Comparison of ENCODE assay signal across 1 cellular context in the genomic region with DNA sequence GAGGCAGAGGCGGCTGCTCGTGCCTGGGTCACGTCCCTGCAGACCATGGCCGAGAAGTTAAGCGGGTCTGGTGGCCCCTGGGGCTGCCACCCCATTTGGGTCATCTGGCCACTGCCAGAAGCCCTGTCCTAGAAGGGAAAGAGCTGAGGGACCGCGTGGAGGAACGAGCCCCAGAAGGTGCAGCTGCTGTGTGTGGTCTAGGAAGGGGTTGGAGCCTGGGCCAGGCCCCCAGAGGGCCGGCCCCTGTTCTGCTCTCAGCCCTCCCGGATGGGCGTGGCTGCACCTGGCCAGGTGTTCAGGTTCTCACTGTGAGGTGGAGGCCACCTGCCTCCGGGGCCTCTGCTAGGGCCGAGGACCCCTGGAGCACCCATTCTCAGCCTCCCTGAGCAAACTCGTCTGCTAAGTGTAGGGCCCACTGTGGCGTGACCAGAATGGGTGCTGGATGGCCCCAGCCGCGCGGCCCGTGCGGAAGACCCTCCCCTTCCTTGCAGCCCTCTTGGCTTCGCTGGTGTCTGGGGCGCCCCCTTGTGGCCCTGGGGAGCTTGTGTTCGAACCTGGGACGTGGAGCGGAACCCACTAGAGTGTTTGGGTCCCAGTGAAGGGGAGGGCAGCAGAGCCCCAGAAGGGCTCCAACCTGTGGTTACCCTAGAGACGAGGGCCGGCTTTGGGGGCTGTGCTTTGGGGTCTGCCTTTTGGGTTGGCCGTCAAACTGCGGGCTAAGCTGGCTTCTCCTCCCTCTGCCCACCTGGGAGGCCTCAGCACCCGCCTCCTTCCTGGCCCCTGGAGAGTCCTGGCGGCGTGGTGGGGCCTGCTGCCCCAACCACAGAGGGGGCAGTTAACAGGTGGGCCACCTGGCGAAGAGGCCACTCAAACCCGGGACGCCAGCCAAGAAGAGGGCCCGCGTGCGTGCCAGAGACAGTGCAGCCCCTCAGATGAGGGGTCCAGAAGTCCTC.
TF ChIP-seq lines count a peak whose summit lies in the region.

No MANE protein-coding gene starts in this region.

TF ChIP-seq in HEK293, 187 proteins besides CTCF, POLR2A, EP300 and RAD21 (continued from another document and continues in another):
- TF ChIP-seq, protein P1, sequence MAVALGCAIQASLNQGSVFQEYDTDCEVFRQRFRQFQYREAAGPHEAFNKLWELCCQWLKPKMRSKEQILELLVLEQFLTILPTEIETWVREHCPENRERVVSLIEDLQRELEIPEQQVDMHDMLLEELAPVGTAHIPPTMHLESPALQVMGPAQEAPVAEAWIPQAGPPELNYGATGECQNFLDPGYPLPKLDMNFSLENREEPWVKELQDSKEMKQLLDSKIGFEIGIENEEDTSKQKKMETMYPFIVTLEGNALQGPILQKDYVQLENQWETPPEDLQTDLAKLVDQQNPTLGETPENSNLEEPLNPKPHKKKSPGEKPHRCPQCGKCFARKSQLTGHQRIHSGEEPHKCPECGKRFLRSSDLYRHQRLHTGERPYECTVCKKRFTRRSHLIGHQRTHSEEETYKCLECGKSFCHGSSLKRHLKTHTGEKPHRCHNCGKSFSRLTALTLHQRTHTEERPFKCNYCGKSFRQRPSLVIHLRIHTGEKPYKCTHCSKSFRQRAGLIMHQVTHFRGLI (tag by site-specific recombination; IDR thresholded peaks at IDR 0.05) = no peak
- TF ChIP-seq ZNF426 (tag by site-specific recombination; IDR thresholded peaks at IDR 0.05) (no peak), ZBTB48 (tag by site-specific recombination; IDR thresholded peaks at IDR 0.05) (no peak; the same call in 1 of the 2 replicates), MZF1 (tag by site-specific recombination; IDR thresholded peaks at IDR 0.05; ENCODE audit: borderline replicate concordance) (no peak), KLF16 (tag by site-specific recombination; IDR thresholded peaks at IDR 0.05) (no peak; the same call in 1 of the 2 replicates), ZNF510 (tag by site-specific recombination; IDR thresholded peaks at IDR 0.05; ENCODE audit: insufficient replicate concordance) (no peak), ZNF623 (tag by site-specific recombination; IDR thresholded peaks at IDR 0.05) (no peak), ZNF366 (tag by site-specific recombination; conservative IDR thresholded peaks at IDR 0.05) (no peak), ZNF514 (tag by site-specific recombination; IDR thresholded peaks at IDR 0.05) (no peak), ZNF214 (tag by site-specific recombination; IDR thresholded peaks at IDR 0.05; ENCODE audit: borderline replicate concordance) (no peak), ZNF16 (tag by site-specific recombination; IDR thresholded peaks at IDR 0.05; ENCODE audit: low read depth) (no peak), ZNF121 (tag by site-specific recombination; IDR thresholded peaks at IDR 0.05) (no peak; the same call in 1 of the 2 replicates), ZBTB20 (tag by site-specific recombination; IDR thresholded peaks at IDR 0.05) (peak; percentile 37; the same call in 1 of the 2 replicates), GLIS2 (tag by site-specific recombination; IDR thresholded peaks at IDR 0.05) (no peak; the same call in 1 of the 2 replicates), ZSCAN16 (tag by site-specific recombination; IDR thresholded peaks at IDR 0.05) (no peak), KLF10 (tag by site-specific recombination; IDR thresholded peaks at IDR 0.05) (peak; percentile 76), ZFP41 (tag by site-specific recombination; IDR thresholded peaks at IDR 0.05; ENCODE audit: borderline replicate concordance) (no peak), ZNF221 (tag by site-specific recombination; IDR thresholded peaks at IDR 0.05; ENCODE audit: borderline replicate concordance) (no peak), ZNF174 (tag by site-specific recombination; IDR thresholded peaks at IDR 0.05) (no peak), ZNF837 (tag by site-specific recombination; IDR thresholded peaks at IDR 0.05) (no peak), IKZF3 (tag by site-specific recombination; IDR thresholded peaks at IDR 0.05) (no peak), ZNF654 (tag by site-specific recombination; IDR thresholded peaks at IDR 0.05; ENCODE audit: low read depth) (peak; percentile 38), ZNF133 (tag by site-specific recombination; IDR thresholded peaks at IDR 0.05) (no peak), ZNF830 (tag by site-specific recombination; IDR thresholded peaks at IDR 0.05; ENCODE audit: low read depth) (no peak), ZNF211 (tag by site-specific recombination; IDR thresholded peaks at IDR 0.05; ENCODE audit: low read depth) (no peak), ZNF140 (tag by site-specific recombination; IDR thresholded peaks at IDR 0.05) (no peak), ZNF19 (tag by site-specific recombination; IDR thresholded peaks at IDR 0.05; ENCODE audit: low read depth) (no peak), GLI2 (tag by site-specific recombination; IDR thresholded peaks at IDR 0.05; ENCODE audit: borderline replicate concordance, low read depth) (no peak), ZNF707 (tag by site-specific recombination; IDR thresholded peaks at IDR 0.05) (no peak), ZNF501 (tag by site-specific recombination; IDR thresholded peaks at IDR 0.05) (no peak), ZNF114 (tag by site-specific recombination; IDR thresholded peaks at IDR 0.05) (no peak), OVOL3 (tag by site-specific recombination; IDR thresholded peaks at IDR 0.05) (peak; percentile 40; the same call in 1 of the 2 replicates), HOXA7 (CRISPR knock-in tag; IDR thresholded peaks at IDR 0.05; ENCODE audit: borderline replicate concordance) (no peak), ZIC2 (tag by site-specific recombination; IDR thresholded peaks at IDR 0.05) (no peak; the same call in 1 of the 2 replicates), ZNF785 (tag by site-specific recombination; IDR thresholded peaks at IDR 0.05) (no peak), ZSCAN30 (tag by site-specific recombination; IDR thresholded peaks at IDR 0.05) (0 out of 2 replicates have a peak, but pooled peaks have one; percentile 55), ZNF792 (tag by site-specific recombination; IDR thresholded peaks at IDR 0.05) (no peak), ZNF394 (tag by site-specific recombination; IDR thresholded peaks at IDR 0.05; ENCODE audit: borderline replicate concordance) (no peak), ZNF585B (tag by site-specific recombination; IDR thresholded peaks at IDR 0.05) (no peak), ZNF223 (tag by site-specific recombination; IDR thresholded peaks at IDR 0.05) (no peak)
- TF ChIP-seq, protein P2, sequence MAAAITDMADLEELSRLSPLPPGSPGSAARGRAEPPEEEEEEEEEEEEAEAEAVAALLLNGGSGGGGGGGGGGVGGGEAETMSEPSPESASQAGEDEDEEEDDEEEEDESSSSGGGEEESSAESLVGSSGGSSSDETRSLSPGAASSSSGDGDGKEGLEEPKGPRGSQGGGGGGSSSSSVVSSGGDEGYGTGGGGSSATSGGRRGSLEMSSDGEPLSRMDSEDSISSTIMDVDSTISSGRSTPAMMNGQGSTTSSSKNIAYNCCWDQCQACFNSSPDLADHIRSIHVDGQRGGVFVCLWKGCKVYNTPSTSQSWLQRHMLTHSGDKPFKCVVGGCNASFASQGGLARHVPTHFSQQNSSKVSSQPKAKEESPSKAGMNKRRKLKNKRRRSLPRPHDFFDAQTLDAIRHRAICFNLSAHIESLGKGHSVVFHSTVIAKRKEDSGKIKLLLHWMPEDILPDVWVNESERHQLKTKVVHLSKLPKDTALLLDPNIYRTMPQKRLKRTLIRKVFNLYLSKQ (tag by site-specific recombination; IDR thresholded peaks at IDR 0.05; ENCODE audit: borderline replicate concordance) = no peak
- TF ChIP-seq, protein P3, sequence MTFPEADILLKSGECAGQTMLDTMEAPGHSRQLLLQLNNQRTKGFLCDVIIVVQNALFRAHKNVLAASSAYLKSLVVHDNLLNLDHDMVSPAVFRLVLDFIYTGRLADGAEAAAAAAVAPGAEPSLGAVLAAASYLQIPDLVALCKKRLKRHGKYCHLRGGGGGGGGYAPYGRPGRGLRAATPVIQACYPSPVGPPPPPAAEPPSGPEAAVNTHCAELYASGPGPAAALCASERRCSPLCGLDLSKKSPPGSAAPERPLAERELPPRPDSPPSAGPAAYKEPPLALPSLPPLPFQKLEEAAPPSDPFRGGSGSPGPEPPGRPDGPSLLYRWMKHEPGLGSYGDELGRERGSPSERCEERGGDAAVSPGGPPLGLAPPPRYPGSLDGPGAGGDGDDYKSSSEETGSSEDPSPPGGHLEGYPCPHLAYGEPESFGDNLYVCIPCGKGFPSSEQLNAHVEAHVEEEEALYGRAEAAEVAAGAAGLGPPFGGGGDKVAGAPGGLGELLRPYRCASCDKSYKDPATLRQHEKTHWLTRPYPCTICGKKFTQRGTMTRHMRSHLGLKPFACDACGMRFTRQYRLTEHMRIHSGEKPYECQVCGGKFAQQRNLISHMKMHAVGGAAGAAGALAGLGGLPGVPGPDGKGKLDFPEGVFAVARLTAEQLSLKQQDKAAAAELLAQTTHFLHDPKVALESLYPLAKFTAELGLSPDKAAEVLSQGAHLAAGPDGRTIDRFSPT (tag by site-specific recombination; IDR thresholded peaks at IDR 0.05) = no peak
- TF ChIP-seq, protein P4, sequence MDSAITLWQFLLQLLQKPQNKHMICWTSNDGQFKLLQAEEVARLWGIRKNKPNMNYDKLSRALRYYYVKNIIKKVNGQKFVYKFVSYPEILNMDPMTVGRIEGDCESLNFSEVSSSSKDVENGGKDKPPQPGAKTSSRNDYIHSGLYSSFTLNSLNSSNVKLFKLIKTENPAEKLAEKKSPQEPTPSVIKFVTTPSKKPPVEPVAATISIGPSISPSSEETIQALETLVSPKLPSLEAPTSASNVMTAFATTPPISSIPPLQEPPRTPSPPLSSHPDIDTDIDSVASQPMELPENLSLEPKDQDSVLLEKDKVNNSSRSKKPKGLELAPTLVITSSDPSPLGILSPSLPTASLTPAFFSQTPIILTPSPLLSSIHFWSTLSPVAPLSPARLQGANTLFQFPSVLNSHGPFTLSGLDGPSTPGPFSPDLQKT (IDR thresholded peaks at IDR 0.05; ENCODE audit: borderline replicate concordance, low read depth, low read length) = no peak
- TF ChIP-seq, protein P5, sequence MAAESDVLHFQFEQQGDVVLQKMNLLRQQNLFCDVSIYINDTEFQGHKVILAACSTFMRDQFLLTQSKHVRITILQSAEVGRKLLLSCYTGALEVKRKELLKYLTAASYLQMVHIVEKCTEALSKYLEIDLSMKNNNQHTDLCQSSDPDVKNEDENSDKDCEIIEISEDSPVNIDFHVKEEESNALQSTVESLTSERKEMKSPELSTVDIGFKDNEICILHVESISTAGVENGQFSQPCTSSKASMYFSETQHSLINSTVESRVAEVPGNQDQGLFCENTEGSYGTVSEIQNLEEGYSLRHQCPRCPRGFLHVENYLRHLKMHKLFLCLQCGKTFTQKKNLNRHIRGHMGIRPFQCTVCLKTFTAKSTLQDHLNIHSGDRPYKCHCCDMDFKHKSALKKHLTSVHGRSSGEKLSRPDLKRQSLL (tag by site-specific recombination; IDR thresholded peaks at IDR 0.05) = no peak
- TF ChIP-seq, protein P6, sequence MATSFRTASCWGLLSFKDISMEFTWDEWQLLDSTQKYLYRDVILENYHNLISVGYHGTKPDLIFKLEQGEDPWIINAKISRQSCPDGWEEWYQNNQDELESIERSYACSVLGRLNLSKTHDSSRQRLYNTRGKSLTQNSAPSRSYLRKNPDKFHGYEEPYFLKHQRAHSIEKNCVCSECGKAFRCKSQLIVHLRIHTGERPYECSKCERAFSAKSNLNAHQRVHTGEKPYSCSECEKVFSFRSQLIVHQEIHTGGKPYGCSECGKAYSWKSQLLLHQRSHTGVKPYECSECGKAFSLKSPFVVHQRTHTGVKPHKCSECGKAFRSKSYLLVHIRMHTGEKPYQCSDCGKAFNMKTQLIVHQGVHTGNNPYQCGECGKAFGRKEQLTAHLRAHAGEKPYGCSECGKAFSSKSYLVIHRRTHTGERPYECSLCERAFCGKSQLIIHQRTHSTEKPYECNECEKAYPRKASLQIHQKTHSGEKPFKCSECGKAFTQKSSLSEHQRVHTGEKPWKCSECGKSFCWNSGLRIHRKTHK (tag by site-specific recombination; IDR thresholded peaks at IDR 0.05) = no peak
- TF ChIP-seq, protein P7, sequence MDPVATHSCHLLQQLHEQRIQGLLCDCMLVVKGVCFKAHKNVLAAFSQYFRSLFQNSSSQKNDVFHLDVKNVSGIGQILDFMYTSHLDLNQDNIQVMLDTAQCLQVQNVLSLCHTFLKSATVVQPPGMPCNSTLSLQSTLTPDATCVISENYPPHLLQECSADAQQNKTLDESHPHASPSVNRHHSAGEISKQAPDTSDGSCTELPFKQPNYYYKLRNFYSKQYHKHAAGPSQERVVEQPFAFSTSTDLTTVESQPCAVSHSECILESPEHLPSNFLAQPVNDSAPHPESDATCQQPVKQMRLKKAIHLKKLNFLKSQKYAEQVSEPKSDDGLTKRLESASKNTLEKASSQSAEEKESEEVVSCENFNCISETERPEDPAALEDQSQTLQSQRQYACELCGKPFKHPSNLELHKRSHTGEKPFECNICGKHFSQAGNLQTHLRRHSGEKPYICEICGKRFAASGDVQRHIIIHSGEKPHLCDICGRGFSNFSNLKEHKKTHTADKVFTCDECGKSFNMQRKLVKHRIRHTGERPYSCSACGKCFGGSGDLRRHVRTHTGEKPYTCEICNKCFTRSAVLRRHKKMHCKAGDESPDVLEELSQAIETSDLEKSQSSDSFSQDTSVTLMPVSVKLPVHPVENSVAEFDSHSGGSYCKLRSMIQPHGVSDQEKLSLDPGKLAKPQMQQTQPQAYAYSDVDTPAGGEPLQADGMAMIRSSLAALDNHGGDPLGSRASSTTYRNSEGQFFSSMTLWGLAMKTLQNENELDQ (tag by site-specific recombination; IDR thresholded peaks at IDR 0.05; ENCODE audit: low read depth) = no peak
- TF ChIP-seq, protein P8, sequence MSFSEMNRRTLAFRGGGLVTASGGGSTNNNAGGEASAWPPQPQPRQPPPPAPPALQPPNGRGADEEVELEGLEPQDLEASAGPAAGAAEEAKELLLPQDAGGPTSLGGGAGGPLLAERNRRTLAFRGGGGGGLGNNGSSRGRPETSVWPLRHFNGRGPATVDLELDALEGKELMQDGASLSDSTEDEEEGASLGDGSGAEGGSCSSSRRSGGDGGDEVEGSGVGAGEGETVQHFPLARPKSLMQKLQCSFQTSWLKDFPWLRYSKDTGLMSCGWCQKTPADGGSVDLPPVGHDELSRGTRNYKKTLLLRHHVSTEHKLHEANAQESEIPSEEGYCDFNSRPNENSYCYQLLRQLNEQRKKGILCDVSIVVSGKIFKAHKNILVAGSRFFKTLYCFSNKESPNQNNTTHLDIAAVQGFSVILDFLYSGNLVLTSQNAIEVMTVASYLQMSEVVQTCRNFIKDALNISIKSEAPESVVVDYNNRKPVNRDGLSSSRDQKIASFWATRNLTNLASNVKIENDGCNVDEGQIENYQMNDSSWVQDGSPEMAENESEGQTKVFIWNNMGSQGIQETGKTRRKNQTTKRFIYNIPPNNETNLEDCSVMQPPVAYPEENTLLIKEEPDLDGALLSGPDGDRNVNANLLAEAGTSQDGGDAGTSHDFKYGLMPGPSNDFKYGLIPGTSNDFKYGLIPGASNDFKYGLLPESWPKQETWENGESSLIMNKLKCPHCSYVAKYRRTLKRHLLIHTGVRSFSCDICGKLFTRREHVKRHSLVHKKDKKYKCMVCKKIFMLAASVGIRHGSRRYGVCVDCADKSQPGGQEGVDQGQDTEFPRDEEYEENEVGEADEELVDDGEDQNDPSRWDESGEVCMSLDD (tag by site-specific recombination; IDR thresholded peaks at IDR 0.05) = peak; percentile 47; the same call in 1 of the 2 replicates
- TF ChIP-seq, protein P9, sequence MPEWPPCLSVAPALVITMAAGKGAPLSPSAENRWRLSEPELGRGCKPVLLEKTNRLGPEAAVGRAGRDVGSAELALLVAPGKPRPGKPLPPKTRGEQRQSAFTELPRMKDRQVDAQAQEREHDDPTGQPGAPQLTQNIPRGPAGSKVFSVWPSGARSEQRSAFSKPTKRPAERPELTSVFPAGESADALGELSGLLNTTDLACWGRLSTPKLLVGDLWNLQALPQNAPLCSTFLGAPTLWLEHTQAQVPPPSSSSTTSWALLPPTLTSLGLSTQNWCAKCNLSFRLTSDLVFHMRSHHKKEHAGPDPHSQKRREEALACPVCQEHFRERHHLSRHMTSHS (tag by site-specific recombination; IDR thresholded peaks at IDR 0.05) = no peak
